1 cellular context compared by ENCODE assay signal in the genomic region with DNA sequence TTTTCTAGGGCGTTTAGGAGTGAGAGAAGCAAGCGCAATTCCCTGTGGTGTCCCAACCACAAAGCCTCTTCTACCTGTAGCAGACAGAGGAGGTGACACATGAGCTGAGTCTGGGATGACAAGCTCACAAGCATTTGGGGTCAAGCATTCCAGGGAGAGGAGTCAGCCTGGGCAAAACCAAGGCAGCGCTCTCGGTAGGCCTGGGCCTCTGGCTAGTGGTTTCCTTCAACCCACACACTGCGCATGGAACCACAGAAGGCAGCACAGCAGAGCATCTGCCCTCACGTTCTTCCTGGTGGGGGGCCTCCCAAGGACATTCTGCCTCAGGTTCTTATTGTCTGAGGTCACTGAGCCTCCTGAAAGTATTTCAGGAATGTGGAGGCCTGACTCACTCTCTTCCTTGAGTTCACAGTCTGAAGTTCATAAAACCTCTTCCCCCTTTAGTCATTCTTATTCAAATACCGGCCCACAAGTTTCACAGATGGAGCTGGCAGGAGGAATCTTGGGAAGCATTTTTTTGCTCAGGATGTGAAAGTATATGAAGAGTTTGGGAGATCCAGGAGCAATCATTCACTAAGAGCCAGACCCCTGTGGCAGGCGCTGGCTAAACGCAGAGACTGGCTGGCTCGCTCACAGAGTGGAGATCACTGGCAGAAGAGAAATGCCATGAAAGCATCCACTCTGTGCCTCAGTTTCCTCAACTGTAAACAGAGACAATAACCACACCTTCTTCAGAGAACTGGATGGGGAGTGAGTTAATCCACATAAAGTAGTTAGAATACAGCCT.
TF ChIP-seq lines count a peak whose summit lies in the region.

No MANE protein-coding gene starts in this region.

TF ChIP-seq in SK-N-SH treated with all-trans-retinoic acid at 6 μM for 48 hours, 23 proteins besides CTCF, POLR2A, EP300 and RAD21 (continued from another document):
- TF ChIP-seq, protein P1, sequence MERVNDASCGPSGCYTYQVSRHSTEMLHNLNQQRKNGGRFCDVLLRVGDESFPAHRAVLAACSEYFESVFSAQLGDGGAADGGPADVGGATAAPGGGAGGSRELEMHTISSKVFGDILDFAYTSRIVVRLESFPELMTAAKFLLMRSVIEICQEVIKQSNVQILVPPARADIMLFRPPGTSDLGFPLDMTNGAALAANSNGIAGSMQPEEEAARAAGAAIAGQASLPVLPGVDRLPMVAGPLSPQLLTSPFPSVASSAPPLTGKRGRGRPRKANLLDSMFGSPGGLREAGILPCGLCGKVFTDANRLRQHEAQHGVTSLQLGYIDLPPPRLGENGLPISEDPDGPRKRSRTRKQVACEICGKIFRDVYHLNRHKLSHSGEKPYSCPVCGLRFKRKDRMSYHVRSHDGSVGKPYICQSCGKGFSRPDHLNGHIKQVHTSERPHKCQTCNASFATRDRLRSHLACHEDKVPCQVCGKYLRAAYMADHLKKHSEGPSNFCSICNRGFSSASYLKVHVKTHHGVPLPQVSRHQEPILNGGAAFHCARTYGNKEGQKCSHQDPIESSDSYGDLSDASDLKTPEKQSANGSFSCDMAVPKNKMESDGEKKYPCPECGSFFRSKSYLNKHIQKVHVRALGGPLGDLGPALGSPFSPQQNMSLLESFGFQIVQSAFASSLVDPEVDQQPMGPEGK (CRISPR knock-in tag; IDR thresholded peaks at IDR 0.05; ENCODE audit: borderline replicate concordance), result peak; percentile 97; the same call in 1 of the 2 replicates
- TF ChIP-seq PPARA (CRISPR knock-in tag; IDR thresholded peaks at IDR 0.05; ENCODE audit: borderline replicate concordance) (no peak), CSDC2 (CRISPR knock-in tag; IDR thresholded peaks at IDR 0.05) (peak; percentile 96), ZFP3 (CRISPR knock-in tag; IDR thresholded peaks at IDR 0.05) (peak; percentile 72; the same call in 1 of the 2 replicates), ISL1 (CRISPR knock-in tag; IDR thresholded peaks at IDR 0.05) (peak; percentile 54), CSRNP3 (CRISPR knock-in tag; IDR thresholded peaks at IDR 0.05) (no peak), TOX (CRISPR knock-in tag; IDR thresholded peaks at IDR 0.05; ENCODE audit: borderline replicate concordance) (no peak), OSR1 (CRISPR knock-in tag; IDR thresholded peaks at IDR 0.05) (peak; percentile 74; the same call in 1 of the 2 replicates), SNAI2 (CRISPR knock-in tag; IDR thresholded peaks at IDR 0.05) (0 out of 2 replicates have a peak, but pooled peaks have one; percentile 58), ZNF8 (CRISPR knock-in tag; IDR thresholded peaks at IDR 0.05) (no peak), RARB (CRISPR knock-in tag; IDR thresholded peaks at IDR 0.05) (no peak), ARNTL (CRISPR knock-in tag; IDR thresholded peaks at IDR 0.05; ENCODE audit: borderline replicate concordance, low read depth) (no peak), ESRRG (CRISPR knock-in tag; IDR thresholded peaks at IDR 0.05) (no peak), GLIS3 (CRISPR knock-in tag; IDR thresholded peaks at IDR 0.05) (no peak; the same call in 1 of the 2 replicates), ZNF565 (CRISPR knock-in tag; conservative IDR thresholded peaks at IDR 0.05; ENCODE audit: low read depth) (0 out of 2 replicates have a peak, but pooled peaks have one; percentile 14), BACH2 (CRISPR knock-in tag; IDR thresholded peaks at IDR 0.05; ENCODE audit: borderline replicate concordance) (no peak), TCF4 (CRISPR knock-in tag; IDR thresholded peaks at IDR 0.05; ENCODE audit: borderline replicate concordance) (no peak), ZNF70 (CRISPR knock-in tag; IDR thresholded peaks at IDR 0.05) (no peak)
- TF ChIP-seq, protein P2, sequence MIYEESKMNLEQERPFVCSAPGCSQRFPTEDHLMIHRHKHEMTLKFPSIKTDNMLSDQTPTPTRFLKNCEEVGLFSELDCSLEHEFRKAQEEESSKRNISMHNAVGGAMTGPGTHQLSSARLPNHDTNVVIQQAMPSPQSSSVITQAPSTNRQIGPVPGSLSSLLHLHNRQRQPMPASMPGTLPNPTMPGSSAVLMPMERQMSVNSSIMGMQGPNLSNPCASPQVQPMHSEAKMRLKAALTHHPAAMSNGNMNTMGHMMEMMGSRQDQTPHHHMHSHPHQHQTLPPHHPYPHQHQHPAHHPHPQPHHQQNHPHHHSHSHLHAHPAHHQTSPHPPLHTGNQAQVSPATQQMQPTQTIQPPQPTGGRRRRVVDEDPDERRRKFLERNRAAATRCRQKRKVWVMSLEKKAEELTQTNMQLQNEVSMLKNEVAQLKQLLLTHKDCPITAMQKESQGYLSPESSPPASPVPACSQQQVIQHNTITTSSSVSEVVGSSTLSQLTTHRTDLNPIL (CRISPR knock-in tag; IDR thresholded peaks at IDR 0.05; ENCODE audit: low read depth), result peak; percentile 72; the same call in 1 of the 2 replicates
- TF ChIP-seq, protein P3, sequence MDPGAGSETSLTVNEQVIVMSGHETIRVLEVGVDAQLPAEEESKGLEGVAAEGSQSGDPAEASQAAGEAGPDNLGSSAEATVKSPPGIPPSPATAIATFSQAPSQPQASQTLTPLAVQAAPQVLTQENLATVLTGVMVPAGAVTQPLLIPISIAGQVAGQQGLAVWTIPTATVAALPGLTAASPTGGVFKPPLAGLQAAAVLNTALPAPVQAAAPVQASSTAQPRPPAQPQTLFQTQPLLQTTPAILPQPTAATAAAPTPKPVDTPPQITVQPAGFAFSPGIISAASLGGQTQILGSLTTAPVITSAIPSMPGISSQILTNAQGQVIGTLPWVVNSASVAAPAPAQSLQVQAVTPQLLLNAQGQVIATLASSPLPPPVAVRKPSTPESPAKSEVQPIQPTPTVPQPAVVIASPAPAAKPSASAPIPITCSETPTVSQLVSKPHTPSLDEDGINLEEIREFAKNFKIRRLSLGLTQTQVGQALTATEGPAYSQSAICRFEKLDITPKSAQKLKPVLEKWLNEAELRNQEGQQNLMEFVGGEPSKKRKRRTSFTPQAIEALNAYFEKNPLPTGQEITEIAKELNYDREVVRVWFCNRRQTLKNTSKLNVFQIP (CRISPR knock-in tag; IDR thresholded peaks at IDR 0.05; ENCODE audit: borderline replicate concordance, low read depth), result no peak
